Comparison of ENCODE assay signal across 8 cellular contexts in the genomic region with DNA sequence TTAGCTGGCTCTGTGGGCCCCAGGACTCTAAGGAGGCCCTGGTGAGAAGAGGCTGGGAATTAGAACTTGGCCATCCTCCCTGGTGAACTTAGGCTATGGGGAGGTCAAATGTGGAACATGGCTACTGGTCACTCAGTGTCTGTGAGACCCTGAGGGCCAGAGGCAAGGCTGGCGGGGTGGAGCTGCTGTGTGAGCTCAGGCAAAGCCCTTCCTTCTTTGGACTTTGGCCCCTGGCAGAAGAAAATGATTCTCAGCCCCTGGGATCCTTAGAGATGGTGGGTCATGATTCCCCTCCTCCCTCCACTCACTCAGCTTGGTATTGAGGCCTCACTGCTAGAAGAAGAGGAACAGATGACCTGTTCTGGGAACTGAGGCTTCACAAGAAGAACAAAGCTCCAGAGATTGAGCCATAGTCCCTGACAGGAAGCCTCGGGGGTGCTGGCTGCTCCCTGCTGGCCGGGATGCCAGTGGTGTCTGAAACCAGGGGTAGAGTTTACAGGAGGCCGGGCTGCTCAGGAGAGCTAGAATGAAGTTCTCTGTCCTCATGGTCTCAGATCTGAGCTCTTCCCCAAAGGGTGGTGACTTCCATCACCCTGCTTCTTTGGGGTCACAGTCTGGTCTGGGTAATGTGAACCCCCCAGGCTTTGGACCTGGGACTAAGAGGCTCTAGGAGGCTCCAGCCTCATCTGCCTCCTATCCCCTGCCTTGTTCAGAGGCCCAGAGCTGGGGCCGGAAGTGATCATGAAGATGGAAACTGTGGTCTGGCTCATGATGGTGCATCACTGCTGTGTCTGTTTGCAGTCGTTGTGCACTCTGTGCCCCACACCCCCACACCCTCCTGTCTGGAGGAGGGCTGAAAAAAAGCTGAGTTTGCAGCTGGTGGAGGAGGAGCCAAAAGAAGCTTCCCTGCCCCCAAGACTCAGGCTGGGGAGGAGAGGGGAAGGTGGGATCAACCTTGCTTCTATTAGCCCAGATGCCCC. TPM values are rescaled to one million over a fixed set of nuclear protein-coding genes. Genes with fewer than 3 reads are reported as not detected.
DNase-seq lines count a peak whose midpoint lies in the region; ATAC-seq and TF ChIP-seq lines count a peak whose summit lies in the region.

No MANE protein-coding gene starts in this region.

- no peaks in the 10 kb centered on the region for H3K79me2 ChIP-seq in OCI-LY1 (ENCODE audit: insufficient read depth, low read length)

- no peaks in the 10 kb centered on the region for H3K27me3 Mint-ChIP-seq in activated T-helper 17 cell treated with anti-CD3 and anti-CD28 coated beads, Interleukin-2, amount 50 U/mL, for 72 hours

- H3K4me1 Mint-ChIP-seq in activated T-helper 17 cell treated with anti-CD3 and anti-CD28 coated beads, Interleukin-2, amount 50 U/mL, for 72 hours: peaks cover 39% of the 10 kb centered on the region

- no peak for TF ChIP-seq CTCF in OCI-LY1 (IDR thresholded peaks at IDR 0.05; ENCODE audit: low read length)
- peak in 1 of 4 experiments; percentile 14 for TF ChIP-seq CTCF in gastroesophageal sphincter (IDR thresholded peaks at IDR 0.05)
- TF ChIP-seq CTCF in retinal pigment epithelial cell (conservative IDR thresholded peaks at IDR 0.05; ENCODE audit: low read depth, low read length): peak; percentile 26

- H3K4me3 ChIP-seq in OCI-LY1 (ENCODE audit: low read depth, low read length, poor library complexity, severe bottlenecking): no peak overlapping the region
- peak overlapping the region; percentile 1 to 44 for H3K4me3 ChIP-seq in gastroesophageal sphincter
- H3K4me3 ChIP-seq in retinal pigment epithelial cell (ENCODE audit: low read length): peak overlapping the region; percentile 59

- WGBS in gastroesophageal sphincter (ENCODE audit: low coverage in 1 of 2), 2 donors: no CpG with 5 or more reads among the region's 6 CpGs

- no peak for TF ChIP-seq POLR2A in gastroesophageal sphincter (IDR thresholded peaks at IDR 0.05)

- H3K36me3 Mint-ChIP-seq in activated T-helper 17 cell treated with anti-CD3 and anti-CD28 coated beads, Interleukin-2, amount 50 U/mL, for 72 hours (ENCODE audit: low read depth): peaks cover 95% of the 10 kb centered on the region

- peak; percentile 35 for ATAC-seq in HG02588 (IDR thresholded peaks at IDR 0.05; ENCODE audit: unreplicated experiment)
- peak; percentile 53 for ATAC-seq in activated T-helper 17 cell treated with anti-CD3 and anti-CD28 coated beads, Interleukin-2, amount 50 U/mL, for 72 hours (replicated peaks)
- no peak for ATAC-seq in gastroesophageal sphincter

- peak; percentile 77 for DNase-seq in ELR (ENCODE audit: low read depth)
- DNase-seq in retinal pigment epithelial cell (ENCODE audit: low read depth): no peak
- no peak for DNase-seq in amniotic stem cell (lab: John Stamatoyannopoulos, UW)
- no peak for DNase-seq in NCI-H345 (lab: John Stamatoyannopoulos, UW)

- H4K20me1 ChIP-seq in OCI-LY1 (ENCODE audit: insufficient read depth, low read length): no peaks in the 10 kb centered on the region

- H3K4me3 Mint-ChIP-seq in activated T-helper 17 cell treated with anti-CD3 and anti-CD28 coated beads, Interleukin-2, amount 50 U/mL, for 72 hours: peak overlapping the region; percentile 91

- peak overlapping the region; percentile 99 for H3K27ac Mint-ChIP-seq in activated T-helper 17 cell treated with anti-CD3 and anti-CD28 coated beads, Interleukin-2, amount 50 U/mL, for 72 hours

- H3K27me3 ChIP-seq in OCI-LY1 (ENCODE audit: insufficient read depth, low read length): no peaks in the 10 kb centered on the region
- no peaks in the 10 kb centered on the region for H3K27me3 ChIP-seq in gastroesophageal sphincter

- H2AFZ ChIP-seq in OCI-LY1 (ENCODE audit: low read length): no peak overlapping the region

- no peaks in the 10 kb centered on the region for H3K9me2 ChIP-seq in OCI-LY1 (ENCODE audit: low read depth, low read length)

- TF ChIP-seq EP300 in gastroesophageal sphincter (IDR thresholded peaks at IDR 0.05): no peak

- no peaks in the 10 kb centered on the region for H3K9me3 Mint-ChIP-seq in activated T-helper 17 cell treated with anti-CD3 and anti-CD28 coated beads, Interleukin-2, amount 50 U/mL, for 72 hours

- H3K36me3 ChIP-seq in OCI-LY1 (ENCODE audit: insufficient read depth, low read length) (peaks cover 9% of the 10 kb centered on the region; the same call in 1 of the 2 replicates), gastroesophageal sphincter (peaks cover 0 to 24% of the 10 kb centered on the region in 2 donors)

- H3F3A ChIP-seq in OCI-LY1 (ENCODE audit: insufficient read depth, low read length): no peaks in the 10 kb centered on the region

- H3K4me1 ChIP-seq in OCI-LY1 (ENCODE audit: insufficient read depth, low read length, severe bottlenecking): peaks cover 48% of the 10 kb centered on the region
- peaks cover 17 to 89% (median 71%) of the 10 kb centered on the region in 3 donors for H3K4me1 ChIP-seq in gastroesophageal sphincter

- peak overlapping the region; percentile 27 for H3K4me2 ChIP-seq in OCI-LY1 (ENCODE audit: low read length)

- H3K27ac ChIP-seq in OCI-LY1 (ENCODE audit: low read depth, low read length, poor library complexity, severe bottlenecking) (peak overlapping the region; percentile 90), gastroesophageal sphincter (peak overlapping the region; percentile 95 to 99 (median 96))

- peak overlapping the region; percentile 35 for H3K9ac ChIP-seq in OCI-LY1 (ENCODE audit: low read length)

- H3K9me3 ChIP-seq in OCI-LY1 (ENCODE audit: low read length): no peaks in the 10 kb centered on the region
- H3K9me3 ChIP-seq in gastroesophageal sphincter: no peaks in the 10 kb centered on the region

RNA-seq across cellular contexts. Expression of a gene that starts 0.9 kb away (rescaled TPM):
- 10 to 100 TPM; 15.9 to 62.7 TPM for total RNA-seq in activated T-helper 17 cell treated with anti-CD3 and anti-CD28 coated beads, Interleukin-2, amount 50 U/mL, for 72 hours
- total RNA-seq in gastroesophageal sphincter: 10 to 100 TPM in 1 of 4 donors, 1 to 10 TPM in 2, under 1 TPM in 1; 0.22 to 12.1 (median 5.6) TPM

RNA-seq across cellular contexts. Expression of a gene that starts 2.1 kb away (rescaled TPM):
- total RNA-seq in activated T-helper 17 cell treated with anti-CD3 and anti-CD28 coated beads, Interleukin-2, amount 50 U/mL, for 72 hours: 1 to 10 TPM in 1 of 2 donors, under 1 TPM in 1; 0.56 to 1.2 TPM
- 1 to 10 TPM in 1 of 4 donors, not detected in 3; 1.4 TPM for total RNA-seq in gastroesophageal sphincter

RNA-seq across cellular contexts. Expression of a gene that starts 9.1 kb away (rescaled TPM):
- 10 to 100 TPM; 58.7 to 92.0 TPM for total RNA-seq in activated T-helper 17 cell treated with anti-CD3 and anti-CD28 coated beads, Interleukin-2, amount 50 U/mL, for 72 hours
- 10 to 100 TPM in 3 of 4 donors, 1 to 10 TPM in 1; 9.4 to 31.2 (median 12.0) TPM for total RNA-seq in gastroesophageal sphincter

RNA-seq across cellular contexts. Expression of a gene that starts 21.3 kb away (rescaled TPM):
- 1 to 10 TPM in 1 of 2 donors, under 1 TPM in 1; 0.97 to 2.0 TPM for total RNA-seq in activated T-helper 17 cell treated with anti-CD3 and anti-CD28 coated beads, Interleukin-2, amount 50 U/mL, for 72 hours
- under 1 TPM in 2 of 4 donors, not detected in 2; 0.15 to 0.31 TPM for total RNA-seq in gastroesophageal sphincter

RNA-seq across cellular contexts. Expression of a gene that starts 33.8 kb away (rescaled TPM):
- 1 to 10 TPM in 1 of 2 donors, under 1 TPM in 1; 0.64 to 1.1 TPM for total RNA-seq in activated T-helper 17 cell treated with anti-CD3 and anti-CD28 coated beads, Interleukin-2, amount 50 U/mL, for 72 hours
- total RNA-seq in gastroesophageal sphincter: 1 to 10 TPM in 2 of 4 donors, under 1 TPM in 2; 0.54 to 1.9 (median 1.1) TPM
